Comparison of ENCODE assay signal across 8 cellular contexts in the genomic region with DNA sequence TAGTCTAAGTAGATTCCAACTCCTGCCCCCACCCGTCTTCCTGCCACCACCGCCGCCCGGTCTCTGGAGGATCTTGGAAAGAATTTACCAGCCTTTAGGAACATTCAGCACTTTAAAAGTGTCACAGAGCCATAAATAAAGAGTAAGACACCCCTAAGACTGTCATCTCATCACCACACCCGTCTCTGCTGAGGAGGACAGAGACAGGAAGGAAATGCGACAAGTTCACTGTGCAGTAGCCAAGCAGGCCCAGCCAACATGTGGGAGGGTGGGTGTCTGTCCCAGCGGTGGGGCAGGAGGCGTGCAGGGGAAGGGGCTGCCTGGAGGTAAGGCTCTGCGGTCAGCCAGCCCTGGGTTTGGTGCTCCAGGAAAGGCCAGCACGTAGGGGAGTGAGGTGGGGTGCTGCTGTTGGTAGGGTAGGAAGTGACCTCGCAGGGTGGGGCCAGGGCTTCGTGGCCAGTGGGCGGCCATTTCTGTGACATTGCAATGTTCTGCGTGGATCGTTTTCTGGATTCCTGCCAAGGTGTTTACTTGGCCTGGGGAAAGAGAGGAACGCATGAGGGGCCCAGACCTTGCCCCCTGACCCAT.
DNase-seq lines count a peak whose midpoint lies in the region; ATAC-seq and TF ChIP-seq lines count a peak whose summit lies in the region.

No MANE protein-coding gene starts in this region.

- H3K4me2 ChIP-seq in hepatocyte: no peak overlapping the region

- H3K9me3 Mint-ChIP-seq in immature natural killer cell: no peaks in the 10 kb centered on the region

- no peak for ATAC-seq in HG02642 (IDR thresholded peaks at IDR 0.05; ENCODE audit: poor library complexity, unreplicated experiment)

- no peak overlapping the region for H3K4me3 ChIP-seq in hepatocyte

- no peaks in the 10 kb centered on the region for H3K79me2 ChIP-seq in hepatocyte

- peak; percentile 19 for DNase-seq in NK-92 treated with Interleukin-12 subunit alpha and Interleukin-12 subunit beta, amount 100 ng/mL, for 24 hours (lab: John Stamatoyannopoulos, UW)
- DNase-seq in NK-92 (lab: John Stamatoyannopoulos, UW; ENCODE audit: unreplicated experiment): no peak
- peak; percentile 79 for DNase-seq in activated CD8-positive, alpha-beta memory T cell treated with anti-CD3 and anti-CD28 coated beads for 24 hours
- DNase-seq in immature natural killer cell: peak; percentile 23 to 33 (median 25)
- DNase-seq in medulla oblongata (ENCODE audit: extremely low spot score): no peak
- DNase-seq in hepatocyte (ENCODE audit: low spot score): no peak

- TF ChIP-seq CTCF in hepatocyte (IDR thresholded peaks at IDR 0.05; ENCODE audit: poor library complexity): no peak

- no peak overlapping the region for H2AFZ ChIP-seq in hepatocyte

- no peaks in the 10 kb centered on the region for H3K36me3 Mint-ChIP-seq in immature natural killer cell

- H3K27me3 Mint-ChIP-seq in immature natural killer cell (ENCODE audit: low read depth in 3 of 3): peaks cover 7 to 37% (median 25%) of the 10 kb centered on the region in 3 donors

- no peaks in the 10 kb centered on the region for H3K36me3 ChIP-seq in hepatocyte (replicated peaks; ENCODE audit: insufficient read depth, low read depth)

- 82% methylated on average over 15 of the region's 16 CpGs for whole genome bisulfite sequencing in hepatocyte (ENCODE audit: low lambda C conversion rate, missing lambda C conversion rate)

- peaks cover 18% of the 10 kb centered on the region for H3K4me1 ChIP-seq in hepatocyte (ENCODE audit: insufficient read depth)

- H3K4me1 Mint-ChIP-seq in immature natural killer cell: peaks cover 51 to 57% of the 10 kb centered on the region in 2 donors

- no peaks in the 10 kb centered on the region for H4K20me1 ChIP-seq in hepatocyte (ENCODE audit: insufficient read depth, poor library complexity, severe bottlenecking)

- H3K27ac Mint-ChIP-seq in immature natural killer cell: peak overlapping the region in 5 of 6 donors; percentile 2 to 87 (median 70)

- H3K27ac ChIP-seq in temporal lobe (ENCODE audit: low read depth, low read length) (peak overlapping the region; percentile 98), hepatocyte (no peak overlapping the region)

- H3K9me3 ChIP-seq in hepatocyte (ENCODE audit: low read depth): no peaks in the 10 kb centered on the region

- no peaks in the 10 kb centered on the region for H3K9me2 ChIP-seq in hepatocyte (replicated peaks; ENCODE audit: insufficient read depth)

- H3K27me3 ChIP-seq in hepatocyte: peaks cover 25% of the 10 kb centered on the region

- H3K4me3 Mint-ChIP-seq in immature natural killer cell: peak overlapping the region; percentile 21 to 83 (median 51)

Comparison
In these comparisons a context has a peak if more than half of its experiments do, and no peak if none do; other contexts are left out.
1. DNase-seq: peak in NK-92 treated with Interleukin-12 subunit alpha and Interleukin-12 subunit beta, amount 100 ng/mL, for 24 hours (single experiment), activated CD8-positive, alpha-beta memory T cell treated with anti-CD3 and anti-CD28 coated beads for 24 hours (single experiment) and immature natural killer cell (3 of 3); none in NK-92 (single experiment), medulla oblongata (single experiment) and hepatocyte (single experiment).